20 cellular contexts compared by ENCODE assay signal in genomic region chr9:72985746-72986145, GRCh38. TPM values are rescaled to one million over a fixed set of nuclear protein-coding genes. Genes with fewer than 3 reads are reported as not detected.
DNase-seq lines count a peak whose midpoint lies in the region; ATAC-seq, FAIRE-seq and TF ChIP-seq lines count a peak whose summit lies in the region.
"Had no signal": no experiment of that assay in that cellular context is flagged by ENCODE, and none has a peak within 500 bp of the region (broad histone marks: within the 10 kb centered on the region; RNA-seq: fewer than 3 reads in every experiment).

No MANE protein-coding gene starts in this region.

- H3K4me3 Mint-ChIP-seq in activated CD8-positive, alpha-beta T cell treated with anti-CD3 and anti-CD28 coated beads for 36 hours: no peak overlapping the region
- H3K4me3 Mint-ChIP-seq: CD4-positive, alpha-beta memory T cell had no signal

- H3K4me1 ChIP-seq in A549: peaks cover 94% of the 10 kb centered on the region
- no peaks in the 10 kb centered on the region for H3K4me1 ChIP-seq in PC-9 (replicated peaks; ENCODE audit: insufficient read depth)
- peaks cover 0 to 35% (median 24%) of the 10 kb centered on the region in 4 donors for H3K4me1 ChIP-seq in sigmoid colon
- H3K4me1 ChIP-seq: BE2C had no signal

- peak overlapping the region; percentile 89; the same call in 2 of the 3 replicates for H3K4me2 ChIP-seq in A549
- no peak overlapping the region for H3K4me2 ChIP-seq in PC-9

- DNase-seq in A549 (ENCODE audit: low read depth in 1 of 2, low spot score in 1 of 2) (no peak), PC-9 (no peak), left colon (no peak), sigmoid colon (no peak), NCI-H526 treated with DMSO at 0.1 percent for 48 hours (lab: John Stamatoyannopoulos, UW) (no peak), nucleus accumbens (lab: John Stamatoyannopoulos, UW) (no peak), DMS79 (lab: John Stamatoyannopoulos, UW) (no peak)
- DNase-seq in activated CD8-positive, alpha-beta T cell treated with anti-CD3 and anti-CD28 coated beads for 36 hours: no peak
- DNase-seq: BE2C; CD4-positive, alpha-beta memory T cell; COR-L47; DMS153; DND-41; GDM1; HCEC 1CT; IMR-90 had no signal

- H3K27me3 ChIP-seq in PC-9 (ENCODE audit: insufficient read depth, low read depth) (no peaks in the 10 kb centered on the region), sigmoid colon (no peaks in the 10 kb centered on the region)
- H3K27me3 ChIP-seq: BE2C had no signal

- POLR2A ChIA-PET in A549 (lab: Yijun Ruan, JAX): no interaction called here
- POLR2A ChIA-PET in PC-9 (lab: Charles Lee; ENCODE audit: unreplicated experiment): no interaction called here
- POLR2A ChIA-PET in activated CD8-positive, alpha-beta T cell treated with anti-CD3 and anti-CD28 coated beads for 36 hours (lab: Charles Lee): no interaction called here

- no peaks in the 10 kb centered on the region for H3K79me2 ChIP-seq in PC-9 (ENCODE audit: low read depth)

- intact Hi-C loops in PC-9 (cut with micrococcal nuclease; ENCODE audit: unreplicated experiment) (no loop called here), left colon (cut with DNase I, micrococcal nuclease) (no loop called here), sigmoid colon (cut with DNase I) (no loop called here)
- intact Hi-C loops in activated CD8-positive, alpha-beta T cell treated with anti-CD3 and anti-CD28 coated beads for 36 hours (cut with micrococcal nuclease): no loop called here

- TF ChIP-seq RAD21 in A549 (conservative IDR thresholded peaks at IDR 0.05 in 1 of 2, IDR thresholded peaks at IDR 0.05 in 1 of 2): no peak

- no peaks in the 10 kb centered on the region for H3K9me2 ChIP-seq in PC-9 (ENCODE audit: insufficient read depth)

- no peaks in the 10 kb centered on the region for H3K9me3 ChIP-seq in A549
- H3K9me3 ChIP-seq in PC-9 (ENCODE audit: insufficient read depth, low read depth): no peaks in the 10 kb centered on the region
- no peaks in the 10 kb centered on the region for H3K9me3 ChIP-seq in sigmoid colon
- H3K9me3 ChIP-seq: BE2C had no signal

- no peaks in the 10 kb centered on the region for H3K36me3 ChIP-seq in PC-9 (ENCODE audit: low read depth)
- no peaks in the 10 kb centered on the region for H3K36me3 ChIP-seq in sigmoid colon
- H3K36me3 ChIP-seq: BE2C had no signal

- FAIRE-seq in A549 (lab: Jason Lieb, UNC): peak; percentile 96
- FAIRE-seq: A204.1, D721Med had no signal

- TF ChIP-seq CTCF in A549 (IDR thresholded peaks at IDR 0.05) (no peak), PC-9 (conservative IDR thresholded peaks at IDR 0.05) (no peak), sigmoid colon (IDR thresholded peaks at IDR 0.05) (no peak)
- no peak for TF ChIP-seq CTCF in activated CD8-positive, alpha-beta T cell treated with anti-CD3 and anti-CD28 coated beads for 36 hours (IDR thresholded peaks at IDR 0.05)

- H3K27me3 Mint-ChIP-seq in activated CD8-positive, alpha-beta T cell treated with anti-CD3 and anti-CD28 coated beads for 36 hours: no peaks in the 10 kb centered on the region

- no peaks in the 10 kb centered on the region for H3F3A ChIP-seq in PC-9 (ENCODE audit: insufficient read depth, low read depth)

- peak overlapping the region; percentile 21; the same call in 1 of the 2 replicates for H2AFZ ChIP-seq in PC-9

- H3K4me1 Mint-ChIP-seq in activated CD8-positive, alpha-beta T cell treated with anti-CD3 and anti-CD28 coated beads for 36 hours (ENCODE audit: low read depth): no peaks in the 10 kb centered on the region
- H3K4me1 Mint-ChIP-seq: CD4-positive, alpha-beta memory T cell had no signal

- no peak for ATAC-seq in A549
- peak; percentile 78 for ATAC-seq in left colon
- ATAC-seq in activated CD8-positive, alpha-beta T cell treated with anti-CD3 and anti-CD28 coated beads for 36 hours: no peak

- no peaks in the 10 kb centered on the region for H3K36me3 Mint-ChIP-seq in activated CD8-positive, alpha-beta T cell treated with anti-CD3 and anti-CD28 coated beads for 36 hours (ENCODE audit: low read depth)
- H3K36me3 Mint-ChIP-seq: CD4-positive, alpha-beta memory T cell had no signal

- TF ChIP-seq POLR2A in A549 (IDR thresholded peaks at IDR 0.05; ENCODE audit: low read length) (no peak), sigmoid colon (IDR thresholded peaks at IDR 0.05) (no peak)

- CTCF ChIA-PET in A549 (lab: Yijun Ruan, JAX) (interaction anchor here (1.8 to 2.3 kb wide), 3 partner anchors 37 to 55 kb away, joined by 5 to 8 read pairs (median 6); no protein-coding TSS in a partner anchor), PC-9 (lab: Charles Lee) (no interaction called here)
- CTCF ChIA-PET in activated CD8-positive, alpha-beta T cell treated with anti-CD3 and anti-CD28 coated beads for 36 hours (lab: Charles Lee): no interaction called here

- 56% methylated on average over 3 of the region's 3 CpGs for WGBS in A549 (ENCODE audit: missing lambda C conversion rate)
- WGBS in sigmoid colon, 2 donors: 15 to 66% methylated on average over 3 of the region's 3 CpGs

- no peaks in the 10 kb centered on the region for H4K20me1 ChIP-seq in PC-9 (ENCODE audit: insufficient read depth)

- H3K4me3 ChIP-seq in A549: no peak overlapping the region
- no peak overlapping the region for H3K4me3 ChIP-seq in PC-9
- H3K4me3 ChIP-seq in sigmoid colon: no peak overlapping the region

- no peak for TF ChIP-seq EP300 in A549 (IDR thresholded peaks at IDR 0.05)
- TF ChIP-seq EP300 in sigmoid colon (IDR thresholded peaks at IDR 0.05): peak in 1 of 4 donors; percentile 27

- BruUV-seq in PC-9 (replicated peaks; lab: Mats Ljungman, UMichigan): no TSS peak

- H3K9me3 Mint-ChIP-seq in activated CD8-positive, alpha-beta T cell treated with anti-CD3 and anti-CD28 coated beads for 36 hours: no peaks in the 10 kb centered on the region
- H3K9me3 Mint-ChIP-seq: CD4-positive, alpha-beta memory T cell had no signal

- H3K27ac Mint-ChIP-seq in activated CD8-positive, alpha-beta T cell treated with anti-CD3 and anti-CD28 coated beads for 36 hours: no peak overlapping the region
- H3K27ac Mint-ChIP-seq: CD4-positive, alpha-beta memory T cell had no signal

- peak overlapping the region; percentile 91 to 98 for H3K27ac ChIP-seq in A549
- no peak overlapping the region for H3K27ac ChIP-seq in PC-9
- H3K27ac ChIP-seq in sigmoid colon: peak overlapping the region in 3 of 4 donors; percentile 29 to 67 (median 63)
- H3K27ac ChIP-seq: C4-2B, HL-60 had no signal

TF ChIP-seq in A549, 52 proteins besides CTCF, POLR2A, EP300 and RAD21:
- no peak for TF ChIP-seq ZFP36 (IDR thresholded peaks at IDR 0.05; ENCODE audit: borderline replicate concordance, partially characterized antibody)
- 0 out of 2 replicates have a peak, but pooled peaks have one; percentile 3 for TF ChIP-seq EHF (CRISPR knock-in tag; IDR thresholded peaks at IDR 0.05)
- TF ChIP-seq FOSB (CRISPR knock-in tag; IDR thresholded peaks at IDR 0.05): 0 out of 2 replicates have a peak, but pooled peaks have one; percentile 14
TF ChIP-seq in A549: peak in this region for 2.

RNA-seq across cellular contexts. Expression of gene ALDH1A1, which starts 32.9 kb away (rescaled TPM):
- 6,119 and 8,617 TPM in 2 replicates for polyA plus RNA-seq in A549 (2011; rRNA removed)
- 2,623 and 3,095 TPM in 2 replicates for polyA plus RNA-seq in A549 (2012; cell fraction: cytosol; rRNA removed)
- polyA plus RNA-seq in A549 (2012; cell fraction: nucleus; rRNA removed): 1,463 and 2,252 TPM in 2 replicates
- polyA plus RNA-seq in A549 (2017; fragmentation: RNase III; extraction: RNeasy Plus Mini Kit Qiagen cat#74134 plus additional on column Dnase treatment): 9,362 to 9,987 TPM (median 9,373 TPM) in 3 replicates
- polyA minus RNA-seq in A549 (2011; rRNA and poly(A)+ RNA removed): 2,553 and 2,631 TPM in 2 replicates
- 2.3 and 3.7 TPM in 2 replicates for total RNA-seq in PC-9 (2021)
- total RNA-seq in left colon: 100 to 1,000 TPM in 1 of 2 donors, 10 to 100 TPM in 1; 91.0 to 105 TPM
- total RNA-seq in sigmoid colon: 100 to 1,000 TPM; 241 to 353 (median 300) TPM
- polyA plus RNA-seq in sigmoid colon: 100 to 1,000 TPM in 2 of 3 donors, 10 to 100 TPM in 1; 52.6 to 186 (median 166) TPM
- total RNA-seq in activated CD8-positive, alpha-beta T cell treated with anti-CD3 and anti-CD28 coated beads for 36 hours: not detected
- total RNA-seq: IMR-90 had no signal
- polyA plus RNA-seq: CD4-positive, alpha-beta memory T cell; IMR-90 had no signal

Comparison
In these comparisons a context has a peak if more than half of its experiments do, and no peak if none do; other contexts are left out.
1. RNA of gene ALDH1A1, which starts 32.9 kb away (total RNA-seq): 241 to 353 TPM in sigmoid colon and 91.0 to 105 TPM in left colon; 2.3 to 3.7 TPM in PC-9 and not detected in activated CD8-positive, alpha-beta T cell treated with anti-CD3 and anti-CD28 coated beads for 36 hours; every median in the first group is over 10 times any median in the second.